In the genomic region with DNA sequence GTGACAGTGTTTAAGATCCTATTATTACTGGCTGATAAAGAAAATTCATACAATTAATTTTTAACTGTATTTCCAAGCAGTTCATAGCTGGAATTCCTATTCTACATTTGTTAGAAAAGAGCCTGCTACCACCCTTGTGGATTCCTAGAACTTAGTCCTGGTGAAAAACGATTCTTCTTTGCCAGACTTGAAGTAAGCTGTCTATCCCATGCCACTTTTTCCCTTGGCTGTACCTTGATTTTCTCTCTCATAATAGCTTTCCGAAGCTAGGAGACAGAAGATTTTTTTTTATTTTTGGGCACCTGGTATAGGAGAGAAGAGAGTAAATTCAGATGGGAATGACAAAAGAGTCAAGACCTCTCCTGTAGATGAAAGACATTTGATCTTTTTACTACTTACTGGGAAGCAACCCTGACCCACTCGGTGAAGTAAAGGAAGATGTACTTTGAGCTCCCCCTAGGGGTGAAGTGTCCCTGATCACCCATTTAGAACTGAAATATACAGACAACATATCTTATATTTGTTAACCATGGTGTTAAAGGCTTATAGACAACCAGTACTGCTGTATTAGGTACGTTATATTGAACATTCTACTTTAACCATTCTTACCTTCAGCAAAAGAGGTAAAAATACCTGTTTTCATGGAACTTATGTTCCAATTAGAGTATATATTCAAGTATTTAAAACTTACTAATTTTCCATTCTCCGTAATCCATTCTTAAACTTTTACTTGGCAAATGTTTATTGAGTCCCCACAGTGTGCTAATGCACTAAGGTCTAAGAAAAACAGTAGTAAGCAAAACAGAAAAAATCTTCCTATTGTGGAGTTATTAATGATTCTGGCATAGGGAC, we compare ENCODE assay signal across 8 cellular contexts. TPM values are rescaled to one million over a fixed set of nuclear protein-coding genes. Genes with fewer than 3 reads are reported as not detected.
DNase-seq lines count a peak whose midpoint lies in the region; ATAC-seq and TF ChIP-seq lines count a peak whose summit lies in the region.

No MANE protein-coding gene starts in this region.

- WGBS in prostate gland = 41% methylated on average over 5 of the region's 5 CpGs

- H3K9me3 Mint-ChIP-seq in glutamatergic neuron (ENCODE audit: unreplicated experiment) = peaks cover 3% of the 10 kb centered on the region

- intact Hi-C loops in prostate gland (cut with DNase I) (loop anchor here (5.0 to 10.0 kb wide), 2 partner anchors 59 to 111 kb away; partner anchors contain the start of genes CGGBP1 and ZNF654), posterior vena cava (cut with DNase I) (no loop called here)

- no peak overlapping the region for H3K4me3 Mint-ChIP-seq in glutamatergic neuron (ENCODE audit: unreplicated experiment)

- TF ChIP-seq CTCF in GM12864 (IDR thresholded peaks at IDR 0.05; ENCODE audit: low read depth, low read length, missing control alignments) (peak; percentile 71), RWPE2 (IDR thresholded peaks at IDR 0.05; ENCODE audit: poor library complexity, severe bottlenecking) (peak; percentile 90), glutamatergic neuron (IDR thresholded peaks at IDR 0.05; ENCODE audit: partially characterized antibody, unreplicated experiment) (peak; percentile 84), prostate gland (IDR thresholded peaks at IDR 0.05) (peak; percentile 26 to 63 (median 56))

- DNase-seq in GM12864 (ENCODE audit: low read depth) (peak; percentile 44), RWPE2 (ENCODE audit: low spot score) (no peak), glutamatergic neuron (peak; percentile 25), prostate gland (ENCODE audit: low spot score) (peak; percentile 62), posterior vena cava (ENCODE audit: low spot score) (no peak)
- DNase-seq in Jurkat, Clone E6-1 (ENCODE audit: low read depth, low spot score) = peak; percentile 69
- peak; percentile 49 for DNase-seq in activated naive CD4-positive, alpha-beta T cell treated with Interleukin-2 at 50 U/mL for 16 hours

- H3K36me3 ChIP-seq in RWPE2 (ENCODE audit: low read depth) = peaks cover 36% of the 10 kb centered on the region
- no peaks in the 10 kb centered on the region for H3K36me3 ChIP-seq in prostate gland

- no peaks in the 10 kb centered on the region for H3K4me1 Mint-ChIP-seq in glutamatergic neuron (ENCODE audit: low read depth, unreplicated experiment)

- H3K27ac ChIP-seq in RWPE2 (ENCODE audit: poor library complexity, severe bottlenecking) (no peak overlapping the region), prostate gland (no peak overlapping the region)

- ATAC-seq in GM21786 (IDR thresholded peaks at IDR 0.05; ENCODE audit: unreplicated experiment) = peak; percentile 95
- peak; percentile 88 for ATAC-seq in RWPE2 (ENCODE audit: low read depth)

- TF ChIP-seq POLR2A in prostate gland (IDR thresholded peaks at IDR 0.05) = no peak

- no peaks in the 10 kb centered on the region for H3K36me3 Mint-ChIP-seq in glutamatergic neuron (ENCODE audit: unreplicated experiment)

- H3K4me3 ChIP-seq in GM12864 (ENCODE audit: low read depth, low read length) (no peak overlapping the region), RWPE2 (ENCODE audit: severe bottlenecking) (no peak overlapping the region), prostate gland (no peak overlapping the region)
- no peak overlapping the region for H3K4me3 ChIP-seq in Jurkat, Clone E6-1 (ENCODE audit: low read length)

- H3K27me3 Mint-ChIP-seq in glutamatergic neuron (ENCODE audit: unreplicated experiment) = no peaks in the 10 kb centered on the region

- H3K27me3 ChIP-seq in RWPE2 (ENCODE audit: insufficient read depth, poor library complexity, severe bottlenecking) (no peaks in the 10 kb centered on the region), prostate gland (replicated peaks; ENCODE audit: insufficient read depth) (no peaks in the 10 kb centered on the region)

- H3K9me3 ChIP-seq in RWPE2 (ENCODE audit: severe bottlenecking) (no peaks in the 10 kb centered on the region), prostate gland (no peaks in the 10 kb centered on the region)

- no peak overlapping the region for H3K27ac Mint-ChIP-seq in glutamatergic neuron (ENCODE audit: unreplicated experiment)

- H3K4me1 ChIP-seq in RWPE2 (ENCODE audit: insufficient read depth, poor library complexity, severe bottlenecking) = peaks cover 7% of the 10 kb centered on the region
- no peaks in the 10 kb centered on the region for H3K4me1 ChIP-seq in prostate gland (replicated peaks)

RNA-seq across cellular contexts. Expression of gene C3orf38, which starts 36.2 kb away (rescaled TPM):
- polyA plus RNA-seq in Jurkat, Clone E6-1 (2012; ENCODE audit: insufficient read depth, insufficient read length) = 20.8 TPM
- total RNA-seq in glutamatergic neuron (ENCODE audit: unreplicated experiment) (26.0 TPM), prostate gland (10 to 100 TPM; 16.0 to 33.3 TPM), posterior vena cava (10 to 100 TPM; 19.8 to 22.9 TPM)

RNA-seq across cellular contexts. Expression of gene ZNF654, which starts 54.5 kb away (rescaled TPM):
- polyA plus RNA-seq in Jurkat, Clone E6-1 (2012; ENCODE audit: insufficient read depth, insufficient read length) = 6.9 TPM
- total RNA-seq in glutamatergic neuron (ENCODE audit: unreplicated experiment) (11.8 TPM), prostate gland (10 to 100 TPM; 12.5 to 18.1 TPM), posterior vena cava (10 to 100 TPM; 20.1 to 20.2 TPM)

RNA-seq across cellular contexts. Expression of gene CGGBP1, which starts 54.7 kb away (rescaled TPM):
- polyA plus RNA-seq in Jurkat, Clone E6-1 (2012; ENCODE audit: insufficient read depth, insufficient read length) = 80.8 TPM
- total RNA-seq in glutamatergic neuron (ENCODE audit: unreplicated experiment) = 57.1 TPM
- 10 to 100 TPM; 48.9 to 57.6 TPM for total RNA-seq in prostate gland
- 10 to 100 TPM; 52.7 to 58.4 TPM for total RNA-seq in posterior vena cava

Comparison
In these comparisons a context has a peak if more than half of its experiments do, and no peak if none do; other contexts are left out.
1. DNase-seq: peak in GM12864 (single experiment), Jurkat, Clone E6-1 (single experiment), activated naive CD4-positive, alpha-beta T cell treated with Interleukin-2 at 50 U/mL for 16 hours (single experiment), glutamatergic neuron (single experiment) and prostate gland (single experiment); none in RWPE2 (single experiment) and posterior vena cava (single experiment).
2. Peak in every context shown above with its lines, with median percentiles within 50 percentile points of each other: CTCF ChIP-seq.